In genomic region chr9:91681461-91682305, GRCh38 we compare ENCODE assay signal across 8 cellular contexts.
DNase-seq lines count a peak whose midpoint lies in the region; ATAC-seq, FAIRE-seq and TF ChIP-seq lines count a peak whose summit lies in the region.

No MANE protein-coding gene starts in this region.

- peak; percentile 74 to 88 (median 84) for TF ChIP-seq CTCF in pancreas (IDR thresholded peaks at IDR 0.05)
- TF ChIP-seq CTCF in upper lobe of left lung (IDR thresholded peaks at IDR 0.05) = peak; percentile 50 to 81 (median 72)

- H3K9me3 ChIP-seq in pancreas (no peaks in the 10 kb centered on the region), upper lobe of left lung (no peaks in the 10 kb centered on the region)

- no peaks in the 10 kb centered on the region for H3K36me3 ChIP-seq in pancreas
- H3K36me3 ChIP-seq in upper lobe of left lung = no peaks in the 10 kb centered on the region

- DNase-seq in EH (ENCODE audit: low read depth) (peak; percentile 62), RPMI7951 (ENCODE audit: low read depth) (peak; percentile 59), germinal center (ENCODE audit: low spot score) (peak; percentile 81), pancreas (peak; percentile 60 to 93 (median 84)), upper lobe of left lung (peak; percentile 81 to 95)
- peak; percentile 54 for DNase-seq in activated gamma-delta T cell treated with anti-CD3 and anti-CD28 coated beads, Interleukin-2, amount 50 U/mL, for 16 hours (ENCODE audit: low read depth)

- 30 to 31% methylated on average over 43 of the region's 43 CpGs for WGBS in pancreas, 2 donors
- WGBS in upper lobe of left lung, 2 donors = 30 to 36% methylated on average over 30 to 43 of the region's 43 CpGs

- H3K4me3 ChIP-seq in pancreas (no peak overlapping the region), upper lobe of left lung (peak overlapping the region in 1 of 4 donors; percentile 20)

- ATAC-seq in HG03159 (IDR thresholded peaks at IDR 0.05; ENCODE audit: unreplicated experiment) = peak; percentile 87
- peak; percentile 99 to 100 (median 100) for ATAC-seq in pancreas
- peak; percentile 86 to 96 for ATAC-seq in upper lobe of left lung (ENCODE audit: low FRiP score in 2 of 2)
- no peak for ATAC-seq in GM21723 (IDR thresholded peaks at IDR 0.05; ENCODE audit: unreplicated experiment)

- no peak overlapping the region for H3K27ac ChIP-seq in pancreas
- no peak overlapping the region for H3K27ac ChIP-seq in upper lobe of left lung

- no peak for TF ChIP-seq POLR2A in upper lobe of left lung (IDR thresholded peaks at IDR 0.05)

- H3K4me1 ChIP-seq in pancreas = no peaks in the 10 kb centered on the region
- H3K4me1 ChIP-seq in upper lobe of left lung = peaks cover 4 to 6% (median 5%) of the 10 kb centered on the region in 4 donors

- H3K27me3 ChIP-seq in pancreas (no peaks in the 10 kb centered on the region), upper lobe of left lung (no peaks in the 10 kb centered on the region)

- no peak for TF ChIP-seq EP300 in upper lobe of left lung (IDR thresholded peaks at IDR 0.05)

- intact Hi-C loops in pancreas (cut with DNase I) = loop anchor here in 2 of 3 donors (10.0 kb wide), 2 partner anchors 247 to 767 kb away; no protein-coding TSS in a partner anchor

- FAIRE-seq in pancreas (lab: Jason Lieb, UNC) = peak; percentile 13
